ENCODE assay signal across 19 cellular contexts in genomic region chr1:43509740-43510375, GRCh38. TPM values are rescaled to one million over a fixed set of nuclear protein-coding genes. Genes with fewer than 3 reads are reported as not detected.
DNase-seq lines count a peak whose midpoint lies in the region; ATAC-seq, FAIRE-seq and TF ChIP-seq lines count a peak whose summit lies in the region.
"Had no signal": no experiment of that assay in that cellular context is flagged by ENCODE, and none has a peak within 500 bp of the region (broad histone marks: within the 10 kb centered on the region; RNA-seq: fewer than 3 reads in every experiment).

No MANE protein-coding gene starts in this region.

- intact Hi-C loops in Right ventricle myocardium inferior (cut with DNase I) = no loop called here

- H3K9me3 Mint-ChIP-seq in endodermal cell = peaks cover 5% of the 10 kb centered on the region
- H3K9me3 Mint-ChIP-seq: activated naive CD8-positive, alpha-beta T cell treated with anti-CD3 and anti-CD28 coated beads, Interleukin-2, amount 50 U/mL, for 24 hours; immature natural killer cell; nephron had no signal

- peaks cover 9% of the 10 kb centered on the region for H3K4me1 Mint-ChIP-seq in endodermal cell
- H3K4me1 Mint-ChIP-seq: immature natural killer cell, nephron, T-cell had no signal

- H3K4me3 Mint-ChIP-seq in endodermal cell = no peak overlapping the region
- H3K4me3 Mint-ChIP-seq: activated naive CD8-positive, alpha-beta T cell treated with anti-CD3 and anti-CD28 coated beads, Interleukin-2, amount 50 U/mL, for 24 hours; HFFc6; immature natural killer cell; nephron; T-cell had no signal

- H3K9ac ChIP-seq in endodermal cell (ENCODE audit: extremely low read depth, low read length, poor library complexity, severe bottlenecking) = no peak overlapping the region

- H3K36me3 Mint-ChIP-seq in endodermal cell (ENCODE audit: low read depth) = no peaks in the 10 kb centered on the region
- H3K36me3 Mint-ChIP-seq: immature natural killer cell, T-cell had no signal

- H3K27me3 ChIP-seq in right atrium auricular region = no peaks in the 10 kb centered on the region
- H3K27me3 ChIP-seq in endodermal cell (ENCODE audit: control insufficient read depth, insufficient read depth, low read length, poor library complexity, severe bottlenecking) = no peaks in the 10 kb centered on the region

- H3K4me3 ChIP-seq in right atrium auricular region (no peak overlapping the region), endodermal cell (ENCODE audit: low read length) (no peak overlapping the region)
- H3K4me3 ChIP-seq: tibial artery had no signal

- H3K27me3 Mint-ChIP-seq in endodermal cell (ENCODE audit: insufficient read depth) = peaks cover 6% of the 10 kb centered on the region

- TF ChIP-seq CTCF in right atrium auricular region (IDR thresholded peaks at IDR 0.05) (no peak), endodermal cell (conservative IDR thresholded peaks at IDR 0.05) (no peak)

- DNase-seq in right atrium auricular region (ENCODE audit: low spot score) = peak; percentile 40
- DNase-seq in Right ventricle myocardium inferior (ENCODE audit: missing footprints) = no peak
- DNase-seq in endodermal cell = peak; percentile 18
- no peak for DNase-seq in urothelium cell line (ENCODE audit: low spot score)
- DNase-seq in NCI-H2196 (lab: John Stamatoyannopoulos, UW; ENCODE audit: unreplicated experiment) = no peak
- no peak for DNase-seq in NCI-H1436 treated with DMSO at 0.1 percent for 48 hours (lab: John Stamatoyannopoulos, UW)
- DNase-seq: activated naive CD8-positive, alpha-beta T cell treated with anti-CD3 and anti-CD28 coated beads, Interleukin-2, amount 50 U/mL, for 24 hours; activated T-cell treated with anti-CD3 and anti-CD28 coated beads for 4 hours; central memory CD4-positive, alpha-beta T cell; HFFc6; immature natural killer cell; Karpas-422; NCI-H146; NCI-H510A treated with DMSO at 0.1 percent for 48 hours; tibial artery had no signal

- WGBS in endodermal cell (ENCODE audit: insufficient coverage in 1 of 2, insufficient read length in 1 of 2), 2 experiments = 91 to 94% methylated on average over 10 to 12 of the region's 12 CpGs

- H3K36me3 ChIP-seq in right atrium auricular region (no peaks in the 10 kb centered on the region), endodermal cell (ENCODE audit: control insufficient read depth, insufficient read depth, low read length) (no peaks in the 10 kb centered on the region)
- H3K36me3 ChIP-seq: tibial artery had no signal

- no peak overlapping the region for H3K27ac Mint-ChIP-seq in endodermal cell
- H3K27ac Mint-ChIP-seq: activated naive CD8-positive, alpha-beta T cell treated with anti-CD3 and anti-CD28 coated beads, Interleukin-2, amount 50 U/mL, for 24 hours; HFFc6; immature natural killer cell; nephron; T-cell had no signal

- no peak for ATAC-seq in Right ventricle myocardium inferior
- ATAC-seq in HG03432 (IDR thresholded peaks at IDR 0.05; ENCODE audit: unreplicated experiment) = peak; percentile 60
- no peak for ATAC-seq in GM21717 (IDR thresholded peaks at IDR 0.05; ENCODE audit: unreplicated experiment)
- ATAC-seq: activated naive CD8-positive, alpha-beta T cell treated with anti-CD3 and anti-CD28 coated beads, Interleukin-2, amount 50 U/mL, for 24 hours; T-cell had no signal

- peak; percentile 44 for FAIRE-seq in urothelium cell line (lab: Jason Lieb, UNC)

- H3K9me3 ChIP-seq in right atrium auricular region = no peaks in the 10 kb centered on the region
- H3K9me3 ChIP-seq in endodermal cell (ENCODE audit: control insufficient read depth, low read length) = no peaks in the 10 kb centered on the region
- H3K9me3 ChIP-seq: tibial artery had no signal

- no peak overlapping the region for H3K27ac ChIP-seq in right atrium auricular region
- no peak overlapping the region for H3K27ac ChIP-seq in endodermal cell (ENCODE audit: low read depth, low read length)
- H3K27ac ChIP-seq: tibial artery had no signal

- H3K4me1 ChIP-seq in right atrium auricular region = no peaks in the 10 kb centered on the region
- H3K4me1 ChIP-seq in endodermal cell (ENCODE audit: control insufficient read depth, insufficient read depth, low read length) = peaks cover 3% of the 10 kb centered on the region
- H3K4me1 ChIP-seq: tibial artery had no signal

RNA-seq across cellular contexts. Expression of gene PTPRF, which starts 20.8 kb away (rescaled TPM):
- total RNA-seq in right atrium auricular region = 10 to 100 TPM in 1 of 2 donors, 1 to 10 TPM in 1; 7.4 to 27.7 TPM
- 7.7 TPM for total RNA-seq in Right ventricle myocardium inferior
- 100 to 1,000 TPM; 203 to 250 TPM for total RNA-seq in endodermal cell
- 145 TPM for polyA plus RNA-seq in endodermal cell (2013, experiment 1 of 2)
- 130 TPM for polyA plus RNA-seq in endodermal cell (2013, experiment 2 of 2)
- polyA plus RNA-seq: immature natural killer cell had no signal

RNA-seq across cellular contexts. Expression of gene HYI, which starts 56.1 kb away (rescaled TPM):
- total RNA-seq in right atrium auricular region (10 to 100 TPM; 17.3 to 23.0 TPM), Right ventricle myocardium inferior (20.2 TPM), endodermal cell (10 to 100 TPM; 34.4 to 34.8 TPM)
- polyA plus RNA-seq in endodermal cell (2013, experiment 1 of 2) = 29.7 TPM
- 25.6 TPM for polyA plus RNA-seq in endodermal cell (2013, experiment 2 of 2)

Comparison
In these comparisons a context has a peak if more than half of its experiments do, and no peak if none do; other contexts are left out.
1. DNase-seq: peak in right atrium auricular region (single experiment) and endodermal cell (single experiment); none in Right ventricle myocardium inferior (single experiment), urothelium cell line (single experiment), NCI-H2196 (single experiment) and NCI-H1436 treated with DMSO at 0.1 percent for 48 hours (single experiment).
2. RNA of gene PTPRF, which starts 20.8 kb away (total RNA-seq): 203 to 250 TPM in endodermal cell; 7.4 to 27.7 TPM in right atrium auricular region and 7.7 TPM in Right ventricle myocardium inferior (single experiment); every median in the first group is over 4 times any median in the second.